26 cellular contexts compared by ENCODE assay signal in genomic region chr20:39103305-39103704, GRCh38.
"Had no signal": no experiment of that assay in that cellular context is flagged by ENCODE, and none has a peak within 500 bp of the region (broad histone marks: within the 10 kb centered on the region; RNA-seq: fewer than 3 reads in every experiment).

No MANE protein-coding gene starts in this region.

- ATAC-seq: natural killer cell; right cardiac atrium; stimulated activated effector memory CD8-positive, alpha-beta T cell treated with anti-CD3 and anti-CD28 coated beads, Interleukin-12 subunit alpha, Interleukin-12 subunit beta, amount 100 ng/mL, for 72 hours; upper lobe of right lung had no signal

- H3K4me3 Mint-ChIP-seq: mesothelial cell of epicardium; naive B cell; natural killer cell; nephron progenitor cell; neural progenitor cell; stimulated activated effector memory CD8-positive, alpha-beta T cell treated with anti-CD3 and anti-CD28 coated beads, Interleukin-12 subunit alpha, Interleukin-12 subunit beta, amount 100 ng/mL, for 72 hours; stimulated activated naive CD8-positive, alpha-beta T cell treated with anti-CD3 and anti-CD28 coated beads, Interleukin-15, Interleukin-2, amounts not matched to agents 100 ng/mL and 50 ng/mL, for 24 hours had no signal

- H3K27ac ChIP-seq: hepatocyte, left ventricle myocardium inferior, neural progenitor cell, ovary, prostate gland, sigmoid colon, spleen, suprapubic skin, thoracic aorta, tibial artery, upper lobe of right lung, uterus had no signal

- H2AFZ ChIP-seq: hepatocyte, neural progenitor cell had no signal

- H3K9me3 ChIP-seq: ovary, prostate gland, sigmoid colon, suprapubic skin, thoracic aorta, upper lobe of right lung, uterus had no signal

- H3K4me2 ChIP-seq: hepatocyte, neural progenitor cell had no signal

- H3K36me3 Mint-ChIP-seq: mesothelial cell of epicardium; natural killer cell; neural progenitor cell; stimulated activated effector memory CD8-positive, alpha-beta T cell treated with anti-CD3 and anti-CD28 coated beads, Interleukin-12 subunit alpha, Interleukin-12 subunit beta, amount 100 ng/mL, for 72 hours had no signal

- FAIRE-seq: small intestine had no signal

- H3K27ac Mint-ChIP-seq: mesothelial cell of epicardium; natural killer cell; nephron progenitor cell; neural progenitor cell; stimulated activated effector memory CD8-positive, alpha-beta T cell treated with anti-CD3 and anti-CD28 coated beads, Interleukin-12 subunit alpha, Interleukin-12 subunit beta, amount 100 ng/mL, for 72 hours; stimulated activated naive CD8-positive, alpha-beta T cell treated with anti-CD3 and anti-CD28 coated beads, Interleukin-15, Interleukin-2, amounts not matched to agents 100 ng/mL and 50 ng/mL, for 24 hours had no signal

- H3K9ac ChIP-seq: neural progenitor cell had no signal

- H3K79me2 ChIP-seq: hepatocyte had no signal

- H3K4me1 ChIP-seq: left ventricle myocardium inferior, neural progenitor cell, prostate gland, sigmoid colon, suprapubic skin, tibial artery, upper lobe of right lung, uterus had no signal

- H3K36me3 ChIP-seq: left ventricle myocardium inferior, neural progenitor cell, ovary, prostate gland, sigmoid colon, spleen, suprapubic skin, thoracic aorta, tibial artery, upper lobe of right lung, uterus had no signal

- H3K4me1 Mint-ChIP-seq: mesothelial cell of epicardium; naive B cell; natural killer cell; stimulated activated effector memory CD8-positive, alpha-beta T cell treated with anti-CD3 and anti-CD28 coated beads, Interleukin-12 subunit alpha, Interleukin-12 subunit beta, amount 100 ng/mL, for 72 hours had no signal

- H3K27me3 ChIP-seq: neural progenitor cell, ovary, upper lobe of right lung, uterus had no signal

- DNase-seq: islet precursor cell; left ventricle myocardium inferior; mesendoderm; naive B cell; natural killer cell; nephron progenitor cell; ovary; retina; right cardiac atrium; sigmoid colon; small intestine; spleen; stimulated activated CD4-positive, alpha-beta T cell treated with anti-CD3 and anti-CD28 coated beads, Interleukin-4, amount 100 ng/mL, for 24 hours; stimulated activated naive CD4-positive, alpha-beta T cell; tibial artery; upper lobe of right lung; uterus had no signal

- H3K9me3 Mint-ChIP-seq: stimulated activated naive CD8-positive, alpha-beta T cell treated with anti-CD3 and anti-CD28 coated beads, Interleukin-15, Interleukin-2, amounts not matched to agents 100 ng/mL and 50 ng/mL, for 24 hours had no signal

- H3K4me3 ChIP-seq: hepatocyte, left ventricle myocardium inferior, lung, neural progenitor cell, ovary, prostate gland, sigmoid colon, spleen, suprapubic skin, thoracic aorta, tibial artery, upper lobe of right lung, uterus had no signal
